ENCODE assay signal across 9 cellular contexts in genomic region chr2:193141-193552, GRCh38.
A peak's percentile ranks its signal among the peaks of the same experiment; 100 is the strongest.
DNase-seq lines count a peak whose midpoint lies in the region; ATAC-seq and TF ChIP-seq lines count a peak whose summit lies in the region.
"Had no signal": no experiment of that assay in that cellular context is flagged by ENCODE, and none has a peak within 500 bp of the region (broad histone marks: within the 10 kb centered on the region; RNA-seq: fewer than 3 reads in every experiment).

No MANE protein-coding gene starts in this region.

- no peak overlapping the region for H4K91ac ChIP-seq in trophoblast cell (ENCODE audit: low read depth, low read length)

- H3K36me3 ChIP-seq in trophoblast cell (ENCODE audit: control insufficient read depth in 1 of 2, insufficient read depth in 2 of 2, low read length in 2 of 2) = no peaks in the 10 kb centered on the region
- H3K36me3 ChIP-seq in prostate gland = no peaks in the 10 kb centered on the region

- no peak for TF ChIP-seq CTCF in prostate gland (IDR thresholded peaks at IDR 0.05)

- H2AK5ac ChIP-seq in trophoblast cell (ENCODE audit: low read length) = no peak overlapping the region

- no peak overlapping the region for H3K9ac ChIP-seq in trophoblast cell (ENCODE audit: low read length)

- H3K9me3 ChIP-seq in trophoblast cell (ENCODE audit: insufficient read depth, low read depth, low read length) = peaks cover 8% of the 10 kb centered on the region
- no peaks in the 10 kb centered on the region for H3K9me3 ChIP-seq in prostate gland

- no peak overlapping the region for H4K12ac ChIP-seq in trophoblast cell (ENCODE audit: low read depth, low read length)

- H3K79me2 ChIP-seq in trophoblast cell (ENCODE audit: control insufficient read depth, insufficient read depth, low read length, poor library complexity) = no peaks in the 10 kb centered on the region

- H3K23ac ChIP-seq in trophoblast cell (ENCODE audit: low read length) = no peak overlapping the region

- H2BK12ac ChIP-seq in trophoblast cell (ENCODE audit: low read length) = no peak overlapping the region

- H4K8ac ChIP-seq in trophoblast cell (ENCODE audit: low read depth, low read length) = no peak overlapping the region

- H3K4me2 ChIP-seq in trophoblast cell (ENCODE audit: low read length) = peak overlapping the region; percentile 8

- no peak overlapping the region for H3K14ac ChIP-seq in trophoblast cell (ENCODE audit: low read length)

- intact Hi-C loops in prostate gland (cut with DNase I) = no loop called here

- no CpG with 5 or more reads among the region's 14 CpGs for WGBS in trophoblast cell (ENCODE audit: extremely low coverage, insufficient coverage, insufficient read length)
- WGBS in prostate gland = 83% methylated on average over 14 of the region's 14 CpGs

- no peak overlapping the region for H3K18ac ChIP-seq in trophoblast cell (ENCODE audit: low read length)

- TF ChIP-seq POLR2A in prostate gland (IDR thresholded peaks at IDR 0.05) = no peak

- ATAC-seq in GM18519 (IDR thresholded peaks at IDR 0.05; ENCODE audit: low FRiP score, unreplicated experiment) (no peak), HG02970 (IDR thresholded peaks at IDR 0.05; ENCODE audit: low FRiP score, unreplicated experiment) (no peak)

- H3K27ac ChIP-seq in trophoblast cell (ENCODE audit: low read depth, low read length) (peak overlapping the region; percentile 23), prostate gland (no peak overlapping the region)

- peaks cover 2 to 3% of the 10 kb centered on the region in 2 experiments for H3K4me1 ChIP-seq in trophoblast cell (ENCODE audit: control insufficient read depth in 1 of 2, insufficient read depth in 2 of 2, low read length in 2 of 2)
- H3K4me1 ChIP-seq in prostate gland (replicated peaks) = no peaks in the 10 kb centered on the region

- no peak overlapping the region for H2BK5ac ChIP-seq in trophoblast cell (ENCODE audit: low read depth, low read length, poor library complexity)

- H3K4ac ChIP-seq in trophoblast cell (ENCODE audit: low read depth, low read length) = no peak overlapping the region

- H3K27me3 ChIP-seq in trophoblast cell (ENCODE audit: insufficient read depth, low read length) (no peaks in the 10 kb centered on the region), prostate gland (replicated peaks; ENCODE audit: insufficient read depth) (no peaks in the 10 kb centered on the region)

- no peak overlapping the region for H2BK120ac ChIP-seq in trophoblast cell (ENCODE audit: insufficient read depth, low read length, poor library complexity)

- H2AFZ ChIP-seq in trophoblast cell (ENCODE audit: insufficient read depth, low read length, poor library complexity) = no peak overlapping the region

- H3K79me1 ChIP-seq in trophoblast cell (ENCODE audit: low read length) = peaks cover 3% of the 10 kb centered on the region

- no peak overlapping the region for H3K4me3 ChIP-seq in trophoblast cell (ENCODE audit: low read depth, low read length)
- no peak overlapping the region for H3K4me3 ChIP-seq in prostate gland

- DNase-seq in Ammon's horn (ENCODE audit: low spot score) (peak; percentile 4), HT1080 (ENCODE audit: low read depth) (peak; percentile 61), dedifferentiated amniotic fluid mesenchymal stem cell (ENCODE audit: extremely low spot score) (peak; percentile 22), trophoblast cell (peak; percentile 49 to 70), pons (ENCODE audit: low spot score) (no peak), prostate gland (ENCODE audit: low spot score) (no peak)
- DNase-seq: NCI-H524 treated with DMSO at 0.1 percent for 48 hours had no signal

Comparison
In these comparisons a context has a peak if more than half of its experiments do, and no peak if none do; other contexts are left out.
1. DNase-seq: peak in Ammon's horn (single experiment), HT1080 (single experiment), dedifferentiated amniotic fluid mesenchymal stem cell (single experiment) and trophoblast cell (2 of 2); none in pons (single experiment) and prostate gland (single experiment).